ENCODE assay signal across 26 cellular contexts in the genomic region with DNA sequence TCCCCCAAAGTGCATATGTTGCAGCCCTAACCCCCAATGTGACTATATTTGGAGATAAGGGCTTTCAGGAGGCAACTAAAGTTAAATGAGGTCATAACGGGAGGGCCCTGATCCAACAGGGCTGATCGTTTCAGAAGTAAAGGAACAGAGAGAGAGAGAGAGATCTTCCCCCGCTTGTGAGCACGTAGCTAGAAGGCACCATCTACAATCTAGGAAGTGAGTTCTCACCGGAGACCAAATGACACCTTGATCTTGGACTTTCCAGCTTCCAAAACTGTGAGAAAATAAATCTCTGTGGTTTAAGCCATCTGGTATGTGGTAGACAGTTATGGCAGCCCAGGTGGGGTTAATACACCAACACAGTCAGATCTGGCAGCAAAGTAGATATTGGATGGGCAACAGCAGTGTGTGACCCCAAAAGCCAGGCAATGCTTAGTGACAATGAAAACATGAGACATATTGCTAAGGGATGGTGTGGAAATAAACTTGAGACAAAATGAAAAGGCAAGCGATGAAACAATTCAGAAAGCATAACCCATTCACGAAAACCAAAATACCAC.
DNase-seq lines count a peak whose midpoint lies in the region; ATAC-seq, FAIRE-seq and TF ChIP-seq lines count a peak whose summit lies in the region.
"Had no signal": no experiment of that assay in that cellular context is flagged by ENCODE, and none has a peak within 500 bp of the region (broad histone marks: within the 10 kb centered on the region; RNA-seq: fewer than 3 reads in every experiment).

No MANE protein-coding gene starts in this region.

- H3K18ac ChIP-seq in H9 (ENCODE audit: insufficient read length, low read depth, low read length) = no peak overlapping the region

- no peak overlapping the region for H2BK5ac ChIP-seq in H9 (ENCODE audit: insufficient read length, low read length)

- H3K4me3 Mint-ChIP-seq in H9 (no peak overlapping the region), osteocyte (ENCODE audit: unreplicated experiment) (no peak overlapping the region)
- no peak overlapping the region for H3K4me3 Mint-ChIP-seq in stimulated activated effector memory CD8-positive, alpha-beta T cell treated with anti-CD3 and anti-CD28 coated beads, Interleukin-12 subunit alpha, Interleukin-12 subunit beta, amount 100 ng/mL, for 72 hours
- H3K4me3 Mint-ChIP-seq: B cell; CD4-positive, alpha-beta T cell; CD8-positive, alpha-beta T cell had no signal

- H2BK120ac ChIP-seq in H9 (ENCODE audit: low read depth, low read length, poor library complexity, severe bottlenecking) = no peak overlapping the region

- no peak overlapping the region for H4K8ac ChIP-seq in H9 (replicated peaks; ENCODE audit: insufficient read length, low read depth, low read length)

- H3K27me3 Mint-ChIP-seq in H9 (ENCODE audit: low read depth) (peaks cover 17% of the 10 kb centered on the region), osteocyte (ENCODE audit: unreplicated experiment) (peaks cover 5% of the 10 kb centered on the region)

- no peaks in the 10 kb centered on the region for H3K79me2 ChIP-seq in H9 (ENCODE audit: insufficient read depth, low read length)

- no peaks in the 10 kb centered on the region for H3K9me3 ChIP-seq in H9 (ENCODE audit: control insufficient read depth, low read depth, low read length)
- H3K9me3 ChIP-seq in KOPT-K1 (ENCODE audit: insufficient read depth, low read length, poor library complexity, severe bottlenecking) = no peaks in the 10 kb centered on the region
- peaks cover 0 to 8% (median 0%) of the 10 kb centered on the region in 4 donors for H3K9me3 ChIP-seq in tibial nerve
- H3K9me3 ChIP-seq: Caco-2 had no signal

- H3K36me3 ChIP-seq in KOPT-K1 (ENCODE audit: insufficient read depth, low read length) (no peaks in the 10 kb centered on the region), bronchial epithelial cell (ENCODE audit: control insufficient read depth, insufficient read depth, low read length) (no peaks in the 10 kb centered on the region), tibial nerve (no peaks in the 10 kb centered on the region)
- H3K36me3 ChIP-seq: BLaER1 treated with 17β-estradiol and CSF1 and Interleukin-3, amounts not matched to agents 10 nM and 100 nM had no signal

- no peak for DNase-seq in H9
- DNase-seq in bronchial epithelial cell (ENCODE audit: low read depth) = no peak
- DNase-seq in stimulated activated effector memory CD8-positive, alpha-beta T cell treated with anti-CD3 and anti-CD28 coated beads, Interleukin-12 subunit alpha, Interleukin-12 subunit beta, amount 100 ng/mL, for 72 hours (ENCODE audit: low spot score in 2 of 2) = no peak
- DNase-seq in tibial nerve (ENCODE audit: low spot score in 2 of 2) = no peak
- no peak for DNase-seq in osteocyte (ENCODE audit: extremely low spot score, unreplicated experiment)
- DNase-seq: 8988T; AML-193; Caco-2; Calu3; CD4-positive, alpha-beta T cell; CD8-positive, alpha-beta T cell; DMS79 treated with DMSO at 0.1 percent for 48 hours; EL; GDM1 had no signal

- H3K4me1 Mint-ChIP-seq in H9 (no peaks in the 10 kb centered on the region), osteocyte (ENCODE audit: unreplicated experiment) (no peaks in the 10 kb centered on the region)
- no peaks in the 10 kb centered on the region for H3K4me1 Mint-ChIP-seq in stimulated activated effector memory CD8-positive, alpha-beta T cell treated with anti-CD3 and anti-CD28 coated beads, Interleukin-12 subunit alpha, Interleukin-12 subunit beta, amount 100 ng/mL, for 72 hours
- H3K4me1 Mint-ChIP-seq: B cell had no signal

- H3K23me2 ChIP-seq in H9 (ENCODE audit: insufficient read length, low read depth, low read length, poor library complexity, severe bottlenecking) = no peaks in the 10 kb centered on the region

- H2AK5ac ChIP-seq in H9 (ENCODE audit: insufficient read length, low read length) = no peak overlapping the region

- no peaks in the 10 kb centered on the region for H4K20me1 ChIP-seq in H9 (ENCODE audit: control insufficient read depth, insufficient read depth, insufficient read length)
- H4K20me1 ChIP-seq: BLaER1 treated with 17β-estradiol and CSF1 and Interleukin-3, amounts not matched to agents 10 nM and 100 nM had no signal

- no peak overlapping the region for H3K23ac ChIP-seq in H9 (ENCODE audit: insufficient read length, low read depth, low read length)

- H3K9ac ChIP-seq in H9 (ENCODE audit: extremely low read depth, insufficient read length, low read length) = no peak overlapping the region
- H3K9ac ChIP-seq: BLaER1 treated with 17β-estradiol and CSF1 and Interleukin-3, amounts not matched to agents 10 nM and 100 nM had no signal

- H3K4me1 ChIP-seq in H9 (ENCODE audit: insufficient read depth, low read length) (no peaks in the 10 kb centered on the region), tibial nerve (peaks cover 0 to 4% (median 0%) of the 10 kb centered on the region in 4 donors)
- H3K4me1 ChIP-seq: Caco-2 had no signal

- H3K56ac ChIP-seq in H9 (ENCODE audit: insufficient read length, low read depth, low read length) = no peak overlapping the region

- H2AFZ ChIP-seq in H9 (ENCODE audit: low read length) = no peak overlapping the region

- H3K36me3 Mint-ChIP-seq in H9 (ENCODE audit: insufficient read depth in 1 of 3, low read depth in 3 of 3) (no peaks in the 10 kb centered on the region; a peak in 1 of 7 replicates), osteocyte (ENCODE audit: unreplicated experiment) (no peaks in the 10 kb centered on the region)
- no peaks in the 10 kb centered on the region for H3K36me3 Mint-ChIP-seq in stimulated activated effector memory CD8-positive, alpha-beta T cell treated with anti-CD3 and anti-CD28 coated beads, Interleukin-12 subunit alpha, Interleukin-12 subunit beta, amount 100 ng/mL, for 72 hours
- H3K36me3 Mint-ChIP-seq: CD8-positive, alpha-beta T cell had no signal

- H3K14ac ChIP-seq in H9 (ENCODE audit: insufficient read depth, low read length) = no peak overlapping the region

- H3K27me3 ChIP-seq in H9 (ENCODE audit: insufficient read depth, low read length) (no peaks in the 10 kb centered on the region), bronchial epithelial cell (ENCODE audit: control insufficient read depth, insufficient read depth, low read length) (no peaks in the 10 kb centered on the region), tibial nerve (no peaks in the 10 kb centered on the region)
- H3K27me3 ChIP-seq: BLaER1 treated with 17β-estradiol and CSF1 and Interleukin-3, amounts not matched to agents 10 nM and 100 nM had no signal

- TF ChIP-seq CTCF in H9 (conservative IDR thresholded peaks at IDR 0.05) (no peak), bronchial epithelial cell (IDR thresholded peaks at IDR 0.05; ENCODE audit: insufficient read depth, low read length, severe bottlenecking) (no peak), tibial nerve (IDR thresholded peaks at IDR 0.05) (no peak), osteocyte (IDR thresholded peaks at IDR 0.05) (no peak)

- peak; percentile 55 for FAIRE-seq in bronchial epithelial cell (lab: Jason Lieb, UNC)
- FAIRE-seq: A204.1, D721Med, GM12878, GM12892, GM18507, GM19239 had no signal

- no peak for TF ChIP-seq POLR2A in tibial nerve (IDR thresholded peaks at IDR 0.05)

- H3K79me1 ChIP-seq in H9 (ENCODE audit: insufficient read depth, low read depth, low read length, poor library complexity, severe bottlenecking) = no peaks in the 10 kb centered on the region

- WGBS in H9 (ENCODE audit: extremely low coverage, insufficient read length, low lambda C conversion rate) = 100% methylated on average over 1 of the region's 7 CpGs
- 88 to 91% methylated on average over 7 of the region's 7 CpGs for WGBS in tibial nerve, 2 donors

- no peak overlapping the region for H4K91ac ChIP-seq in H9 (ENCODE audit: insufficient read length, low read depth, low read length)

- H3T11ph ChIP-seq in H9 (ENCODE audit: low read length) = no peak overlapping the region

- H3K4me3 ChIP-seq in bronchial epithelial cell (ENCODE audit: low read depth, low read length) (no peak overlapping the region), tibial nerve (no peak overlapping the region)
- H3K4me3 ChIP-seq: BLaER1 treated with 17β-estradiol and CSF1 and Interleukin-3, amounts not matched to agents 10 nM and 100 nM; GM12878 had no signal

- H3K4me2 ChIP-seq in H9 (ENCODE audit: insufficient read depth, insufficient read length, low read length) = no peak overlapping the region
- H3K4me2 ChIP-seq: BLaER1 treated with 17β-estradiol and CSF1 and Interleukin-3, amounts not matched to agents 10 nM and 100 nM had no signal

- H2BK20ac ChIP-seq in H9 (ENCODE audit: low read depth, low read length, poor library complexity, severe bottlenecking) = no peak overlapping the region

- no peak overlapping the region for H3K27ac ChIP-seq in H9 (ENCODE audit: insufficient read length, low read depth, low read length)
- H3K27ac ChIP-seq in KOPT-K1 (ENCODE audit: low read depth, low read length, poor library complexity, severe bottlenecking) = peak overlapping the region; percentile 61
- H3K27ac ChIP-seq in tibial nerve = no peak overlapping the region
- H3K27ac ChIP-seq: BLaER1 treated with 17β-estradiol and CSF1 and Interleukin-3, amounts not matched to agents 10 nM and 100 nM; C4-2B had no signal

- H2BK12ac ChIP-seq in H9 (ENCODE audit: insufficient read length, low read depth, low read length) = no peak overlapping the region

- H3K9me3 Mint-ChIP-seq in H9 (no peaks in the 10 kb centered on the region), osteocyte (ENCODE audit: unreplicated experiment) (peaks cover 4% of the 10 kb centered on the region)
- no peaks in the 10 kb centered on the region for H3K9me3 Mint-ChIP-seq in stimulated activated effector memory CD8-positive, alpha-beta T cell treated with anti-CD3 and anti-CD28 coated beads, Interleukin-12 subunit alpha, Interleukin-12 subunit beta, amount 100 ng/mL, for 72 hours
- H3K9me3 Mint-ChIP-seq: CD4-positive, alpha-beta T cell; CD8-positive, alpha-beta T cell had no signal

- H3K27ac Mint-ChIP-seq in H9 (no peak overlapping the region), osteocyte (ENCODE audit: unreplicated experiment) (no peak overlapping the region)
- H3K27ac Mint-ChIP-seq in stimulated activated effector memory CD8-positive, alpha-beta T cell treated with anti-CD3 and anti-CD28 coated beads, Interleukin-12 subunit alpha, Interleukin-12 subunit beta, amount 100 ng/mL, for 72 hours = no peak overlapping the region
- H3K27ac Mint-ChIP-seq: B cell; CD4-positive, alpha-beta T cell; CD8-positive, alpha-beta T cell had no signal

- peak overlapping the region; percentile 63 for H4K5ac ChIP-seq in H9 (ENCODE audit: insufficient read length, low read depth, low read length)

- peak; percentile 51 for ATAC-seq in stimulated activated effector memory CD8-positive, alpha-beta T cell treated with anti-CD3 and anti-CD28 coated beads, Interleukin-12 subunit alpha, Interleukin-12 subunit beta, amount 100 ng/mL, for 72 hours
- ATAC-seq in GM18511 (IDR thresholded peaks at IDR 0.05; ENCODE audit: unreplicated experiment) (no peak), HG03045 (IDR thresholded peaks at IDR 0.05; ENCODE audit: unreplicated experiment) (no peak)
- ATAC-seq: CD8-positive, alpha-beta T cell; GM12878 had no signal

- TF ChIP-seq EP300 in tibial nerve (IDR thresholded peaks at IDR 0.05) = no peak

- no peak overlapping the region for H2BK15ac ChIP-seq in H9 (ENCODE audit: low read depth, low read length)

- no peak overlapping the region for H3K4ac ChIP-seq in H9 (ENCODE audit: low read depth, low read length)
